18 cellular contexts compared by ENCODE assay signal in the genomic region with DNA sequence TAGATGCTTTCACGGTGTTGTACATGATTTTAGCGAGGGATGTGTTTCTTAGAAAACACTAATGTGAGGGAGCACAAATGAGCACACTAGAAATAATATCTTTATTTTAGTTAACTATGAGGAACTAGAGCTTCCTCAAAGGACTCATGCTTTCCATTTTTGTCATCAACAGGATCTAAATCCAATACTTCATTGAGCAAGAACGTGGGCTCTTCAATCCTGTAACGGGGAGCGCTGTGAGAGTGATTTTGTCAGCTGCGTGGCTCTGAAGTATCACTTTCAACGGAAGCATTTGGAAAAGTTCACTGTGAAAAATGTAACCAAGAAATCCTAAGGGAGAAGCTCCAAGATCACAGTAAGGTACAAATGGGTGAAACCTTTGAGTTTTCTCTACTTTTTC.
"Had no signal": no experiment of that assay in that cellular context is flagged by ENCODE, and none has a peak within 500 bp of the region (broad histone marks: within the 10 kb centered on the region; RNA-seq: fewer than 3 reads in every experiment).

No MANE protein-coding gene starts in this region.

- DNase-seq: activated B cell treated with CpG ODN at 0.5 μM for 24 hours; activated CD4-positive, alpha-beta T cell treated with anti-CD3 and anti-CD28 coated beads for 48 hours; activated CD8-positive, alpha-beta memory T cell treated with anti-CD3 and anti-CD28 coated beads, Interleukin-2, amount 50 U/mL, for 48 hours; activated gamma-delta T cell; activated T-cell treated with anti-CD3 and anti-CD28 coated beads, Interleukin-2, amount 50 U/mL, for 72 hours; amniotic stem cell; body of pancreas; caudate nucleus; colonic mucosa; left colon; lower lobe of right lung; naive thymus-derived CD4-positive, alpha-beta T cell; pancreas; stimulated activated CD4-positive, alpha-beta T cell treated with anti-CD3 and anti-CD28 coated beads, Interleukin-4, amount 100 ng/mL, for 1 hour; stimulated activated naive CD8-positive, alpha-beta T cell treated with anti-CD3 and anti-CD28 coated beads, Interleukin-15, Interleukin-2, amounts not matched to agents 100 U/mL and 50 U/mL, for 24 hours; T-helper 17 cell; transverse colon had no signal

- H3K27me3 ChIP-seq: body of pancreas, colonic mucosa, pancreas, transverse colon had no signal

- H3K27ac Mint-ChIP-seq: activated B cell treated with CpG ODN at 0.5 μM for 24 hours; activated naive CD4-positive, alpha-beta T cell treated with anti-CD3 and anti-CD28 coated beads, Interleukin-2, amount 50 U/mL, for 72 hours; activated T-cell treated with anti-CD3 and anti-CD28 coated beads, Interleukin-2, amount 50 U/mL, for 72 hours; naive thymus-derived CD4-positive, alpha-beta T cell; T-helper 17 cell had no signal

- H3K4me3 ChIP-seq: body of pancreas, colonic mucosa, lower lobe of right lung, pancreas, transverse colon had no signal

- H3K36me3 Mint-ChIP-seq: activated naive CD4-positive, alpha-beta T cell treated with anti-CD3 and anti-CD28 coated beads, Interleukin-2, amount 50 U/mL, for 72 hours had no signal

- H3K4me1 Mint-ChIP-seq: activated B cell treated with CpG ODN at 0.5 μM for 24 hours had no signal

- H3K36me3 ChIP-seq: colonic mucosa, lower lobe of right lung, pancreas, transverse colon had no signal

- H3K4me3 Mint-ChIP-seq: activated B cell treated with CpG ODN at 0.5 μM for 24 hours; activated T-cell treated with anti-CD3 and anti-CD28 coated beads, Interleukin-2, amount 50 U/mL, for 72 hours; naive thymus-derived CD4-positive, alpha-beta T cell; T-helper 17 cell had no signal

- H3K9me3 ChIP-seq: body of pancreas, colonic mucosa, lower lobe of right lung, pancreas, transverse colon had no signal

- H3K27me3 Mint-ChIP-seq: T-helper 17 cell had no signal

- H3K4me1 ChIP-seq: body of pancreas, colonic mucosa, lower lobe of right lung, pancreas, transverse colon had no signal

- H3K27ac ChIP-seq: body of pancreas, colonic mucosa, lower lobe of right lung, pancreas, transverse colon had no signal
